18 cellular contexts compared by ENCODE assay signal in the genomic region with DNA sequence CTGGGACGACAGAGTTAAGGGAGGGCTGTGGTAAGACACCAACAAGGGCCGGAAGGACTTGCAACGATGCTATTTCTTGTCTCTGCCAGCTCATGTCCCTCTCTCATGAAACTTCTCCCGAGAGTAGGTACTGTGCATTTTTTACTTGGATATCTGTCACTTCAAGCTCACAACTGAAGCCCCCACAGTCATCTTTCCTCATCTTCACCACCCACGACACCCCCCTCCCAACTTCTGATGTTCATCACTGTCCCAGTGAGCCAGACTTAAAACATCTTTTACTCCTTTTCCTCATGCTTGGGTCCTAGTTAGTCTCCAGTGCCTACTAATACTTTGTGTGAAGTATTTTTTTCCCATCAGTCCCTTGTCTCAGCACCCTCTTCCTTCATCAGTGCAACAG. TPM values are rescaled to one million over a fixed set of nuclear protein-coding genes. Genes with fewer than 3 reads are reported as not detected.
DNase-seq lines count a peak whose midpoint lies in the region; ATAC-seq, FAIRE-seq and TF ChIP-seq lines count a peak whose summit lies in the region.
"Had no signal": no experiment of that assay in that cellular context is flagged by ENCODE, and none has a peak within 500 bp of the region (broad histone marks: within the 10 kb centered on the region; RNA-seq: fewer than 3 reads in every experiment).

No MANE protein-coding gene starts in this region.

- H3K9me3 ChIP-seq in HCT116 (ENCODE audit: control insufficient read depth in 1 of 2, insufficient read depth in 1 of 2, low read depth in 1 of 2, low read length in 2 of 2) (no peaks in the 10 kb centered on the region), astrocyte (ENCODE audit: insufficient read depth, low read depth, low read length) (no peaks in the 10 kb centered on the region), neutrophil (no peaks in the 10 kb centered on the region)
- H3K9me3 ChIP-seq: A549, HAP-1 had no signal

- H4K20me1 ChIP-seq in HCT116 (ENCODE audit: insufficient read depth) (no peaks in the 10 kb centered on the region), astrocyte (ENCODE audit: insufficient read depth, low read length) (no peaks in the 10 kb centered on the region)

- H3K4me3 ChIP-seq in HCT116 (replicated peaks in 1 of 2; ENCODE audit: low read depth in 1 of 2, low read length in 2 of 2), result no peak overlapping the region
- H3K4me3 ChIP-seq in astrocyte (ENCODE audit: insufficient read depth, low read depth, low read length), result no peak overlapping the region
- no peak overlapping the region for H3K4me3 ChIP-seq in neutrophil (ENCODE audit: low read depth in 1 of 2, low read length in 1 of 2)
- H3K4me3 ChIP-seq: A549, GM12878, GM23248, HAP-1 had no signal

- H3K4me1 ChIP-seq in HCT116 (ENCODE audit: control insufficient read depth in 1 of 2, insufficient read depth in 2 of 2, low read length in 2 of 2), result peaks cover 0 to 21% of the 10 kb centered on the region in 2 experiments; a peak in 1 of 4 replicates
- H3K4me1 ChIP-seq in astrocyte (ENCODE audit: insufficient read depth, low read length), result peaks cover 5% of the 10 kb centered on the region
- no peaks in the 10 kb centered on the region for H3K4me1 ChIP-seq in neutrophil (ENCODE audit: control insufficient read depth in 1 of 2, insufficient read depth in 1 of 2, low read depth in 1 of 2, low read length in 1 of 2)
- H3K4me1 ChIP-seq: HAP-1 had no signal

- H3K27ac Mint-ChIP-seq in astrocyte (ENCODE audit: unreplicated experiment), result no peak overlapping the region
- H3K27ac Mint-ChIP-seq: CD4-positive, alpha-beta T cell had no signal

- H3K9me2 ChIP-seq in HCT116 (ENCODE audit: insufficient read depth), result no peaks in the 10 kb centered on the region

- H3K36me3 ChIP-seq in HCT116 (ENCODE audit: control insufficient read depth in 1 of 2, insufficient read depth in 2 of 2, low read length in 2 of 2), result no peaks in the 10 kb centered on the region
- no peaks in the 10 kb centered on the region for H3K36me3 ChIP-seq in astrocyte (ENCODE audit: insufficient read depth, low read length)
- peaks cover 77% of the 10 kb centered on the region for H3K36me3 ChIP-seq in neutrophil
- H3K36me3 ChIP-seq: HAP-1 had no signal

- TF ChIP-seq CTCF in HCT116 (IDR thresholded peaks at IDR 0.05 in 2 of 3, conservative IDR thresholded peaks at IDR 0.05 in 1 of 3; ENCODE audit: borderline replicate concordance in 1 of 3, insufficient read depth in 1 of 3, low read depth in 2 of 3, low read length in 2 of 3) (no peak), astrocyte (IDR thresholded peaks at IDR 0.05; ENCODE audit: insufficient read depth, low read depth, low read length) (no peak), neutrophil (IDR thresholded peaks at IDR 0.05) (no peak)

- H3K79me2 ChIP-seq in HCT116 (ENCODE audit: insufficient read depth, low read length) (no peaks in the 10 kb centered on the region), astrocyte (ENCODE audit: insufficient read depth, low read length) (no peaks in the 10 kb centered on the region)

- no peak for TF ChIP-seq POLR2A in HCT116 (IDR thresholded peaks at IDR 0.05; ENCODE audit: borderline replicate concordance, extremely low read depth, insufficient read depth, insufficient read length)

- TF ChIP-seq RAD21 in HCT116 (IDR thresholded peaks at IDR 0.05; ENCODE audit: low read depth), result no peak

- H3K9me3 Mint-ChIP-seq in astrocyte (ENCODE audit: unreplicated experiment), result peaks cover 4% of the 10 kb centered on the region
- H3K9me3 Mint-ChIP-seq: CD4-positive, alpha-beta T cell had no signal

- H2AFZ ChIP-seq in HCT116 (ENCODE audit: low read depth, low read length, poor library complexity, severe bottlenecking) (peak overlapping the region; percentile 30), astrocyte (ENCODE audit: low read depth, low read length) (no peak overlapping the region)
- H2AFZ ChIP-seq: GM23248 had no signal

- intact Hi-C loops in HCT116 (cut with micrococcal nuclease), result loop anchor here (5.0 kb wide), 1 partner anchor 373 kb away; no protein-coding TSS in a partner anchor

- no peak overlapping the region for H3K4me3 Mint-ChIP-seq in astrocyte (ENCODE audit: unreplicated experiment)
- H3K4me3 Mint-ChIP-seq: CD4-positive, alpha-beta T cell had no signal

- no TSS peak for BruUV-seq in HCT116 (replicated peaks; lab: Mats Ljungman, UMichigan)

- H3K27ac ChIP-seq in HCT116 (ENCODE audit: low read depth, low read length) (no peak overlapping the region), astrocyte (ENCODE audit: low read depth, low read length) (no peak overlapping the region), neutrophil (peak overlapping the region; percentile 15)
- H3K27ac ChIP-seq: A549, C4-2B, GM23248, HL-60 had no signal

- POLR2A ChIA-PET in HCT116 (lab: Charles Lee), result no interaction called here

- FAIRE-seq in astrocyte (lab: Jason Lieb, UNC), result no peak
- FAIRE-seq: A549, GM12878, HTR-8/SVneo had no signal

- no peak overlapping the region for H3K9ac ChIP-seq in HCT116 (ENCODE audit: low read length)
- H3K9ac ChIP-seq in astrocyte (ENCODE audit: low read length), result no peak overlapping the region
- H3K9ac ChIP-seq: GM23248 had no signal

- H3K36me3 Mint-ChIP-seq in astrocyte (ENCODE audit: low read depth, unreplicated experiment), result peaks cover 1% of the 10 kb centered on the region

- H3K4me2 ChIP-seq in HCT116 (ENCODE audit: low read length) (no peak overlapping the region), astrocyte (ENCODE audit: low read length) (peak overlapping the region; percentile 40)
- H3K4me2 ChIP-seq: A549 had no signal

- DNase-seq in HCT116 (ENCODE audit: low read depth, low spot score) (no peak), astrocyte (ENCODE audit: low read depth) (no peak), hippocampal formation (lab: John Stamatoyannopoulos, UW) (no peak), NCI-H526 (lab: John Stamatoyannopoulos, UW) (no peak), 8988T (no peak)
- DNase-seq: DMS153, DMS79 treated with DMSO at 0.1 percent for 48 hours, KBM-7 had no signal

- H3K27me3 ChIP-seq in HCT116 (ENCODE audit: insufficient read depth, low read length) (peaks cover 4% of the 10 kb centered on the region), astrocyte (ENCODE audit: insufficient read depth, low read length) (peaks cover 1% of the 10 kb centered on the region), neutrophil (no peaks in the 10 kb centered on the region)

- RAD21 ChIA-PET in HCT116 (lab: Charles Lee; ENCODE audit: low non-redundant PET in 1 of 2, low total read pairs in 2 of 2, uncharacterized antibody in 2 of 2, unreplicated experiment in 2 of 2), result interaction anchor here (0.7 kb wide), 3 partner anchors 12 to 202 kb away, joined by 3 to 4 read pairs (median 3); no protein-coding TSS in a partner anchor

- CTCF ChIA-PET in HCT116 (lab: Charles Lee), result interaction anchor here (1.7 kb wide), 1 partner anchor 219 kb away, joined by 6 read pairs; a partner anchor contains a TSS

- H3K4me1 Mint-ChIP-seq in astrocyte (ENCODE audit: low read depth, unreplicated experiment), result peaks cover 10% of the 10 kb centered on the region

- peaks cover 18% of the 10 kb centered on the region for H3K27me3 Mint-ChIP-seq in astrocyte (ENCODE audit: low read depth, unreplicated experiment)

- ATAC-seq in HCT116 (no peak), HG03520 (IDR thresholded peaks at IDR 0.05; ENCODE audit: unreplicated experiment) (no peak)
- ATAC-seq: A549, GM12878 had no signal

TF ChIP-seq in HCT116, 20 proteins besides CTCF, POLR2A, EP300 and RAD21:
- TF ChIP-seq, protein P1, sequence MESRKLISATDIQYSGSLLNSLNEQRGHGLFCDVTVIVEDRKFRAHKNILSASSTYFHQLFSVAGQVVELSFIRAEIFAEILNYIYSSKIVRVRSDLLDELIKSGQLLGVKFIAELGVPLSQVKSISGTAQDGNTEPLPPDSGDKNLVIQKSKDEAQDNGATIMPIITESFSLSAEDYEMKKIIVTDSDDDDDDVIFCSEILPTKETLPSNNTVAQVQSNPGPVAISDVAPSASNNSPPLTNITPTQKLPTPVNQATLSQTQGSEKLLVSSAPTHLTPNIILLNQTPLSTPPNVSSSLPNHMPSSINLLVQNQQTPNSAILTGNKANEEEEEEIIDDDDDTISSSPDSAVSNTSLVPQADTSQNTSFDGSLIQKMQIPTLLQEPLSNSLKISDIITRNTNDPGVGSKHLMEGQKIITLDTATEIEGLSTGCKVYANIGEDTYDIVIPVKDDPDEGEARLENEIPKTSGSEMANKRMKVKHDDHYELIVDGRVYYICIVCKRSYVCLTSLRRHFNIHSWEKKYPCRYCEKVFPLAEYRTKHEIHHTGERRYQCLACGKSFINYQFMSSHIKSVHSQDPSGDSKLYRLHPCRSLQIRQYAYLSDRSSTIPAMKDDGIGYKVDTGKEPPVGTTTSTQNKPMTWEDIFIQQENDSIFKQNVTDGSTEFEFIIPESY (IDR thresholded peaks at IDR 0.05; ENCODE audit: extremely low read depth, insufficient replicate concordance, low read length), result no peak
- TF ChIP-seq EZH2phosphoT487 (IDR thresholded peaks at IDR 0.05; ENCODE audit: borderline replicate concordance) (no peak), EZH2 (IDR thresholded peaks at IDR 0.05) (no peak), CEBPB (IDR thresholded peaks at IDR 0.05; ENCODE audit: low read depth) (no peak), POLR2AphosphoS5 (IDR thresholded peaks at IDR 0.05; ENCODE audit: low read depth, low read length) (no peak)
- TF ChIP-seq, protein P2, sequence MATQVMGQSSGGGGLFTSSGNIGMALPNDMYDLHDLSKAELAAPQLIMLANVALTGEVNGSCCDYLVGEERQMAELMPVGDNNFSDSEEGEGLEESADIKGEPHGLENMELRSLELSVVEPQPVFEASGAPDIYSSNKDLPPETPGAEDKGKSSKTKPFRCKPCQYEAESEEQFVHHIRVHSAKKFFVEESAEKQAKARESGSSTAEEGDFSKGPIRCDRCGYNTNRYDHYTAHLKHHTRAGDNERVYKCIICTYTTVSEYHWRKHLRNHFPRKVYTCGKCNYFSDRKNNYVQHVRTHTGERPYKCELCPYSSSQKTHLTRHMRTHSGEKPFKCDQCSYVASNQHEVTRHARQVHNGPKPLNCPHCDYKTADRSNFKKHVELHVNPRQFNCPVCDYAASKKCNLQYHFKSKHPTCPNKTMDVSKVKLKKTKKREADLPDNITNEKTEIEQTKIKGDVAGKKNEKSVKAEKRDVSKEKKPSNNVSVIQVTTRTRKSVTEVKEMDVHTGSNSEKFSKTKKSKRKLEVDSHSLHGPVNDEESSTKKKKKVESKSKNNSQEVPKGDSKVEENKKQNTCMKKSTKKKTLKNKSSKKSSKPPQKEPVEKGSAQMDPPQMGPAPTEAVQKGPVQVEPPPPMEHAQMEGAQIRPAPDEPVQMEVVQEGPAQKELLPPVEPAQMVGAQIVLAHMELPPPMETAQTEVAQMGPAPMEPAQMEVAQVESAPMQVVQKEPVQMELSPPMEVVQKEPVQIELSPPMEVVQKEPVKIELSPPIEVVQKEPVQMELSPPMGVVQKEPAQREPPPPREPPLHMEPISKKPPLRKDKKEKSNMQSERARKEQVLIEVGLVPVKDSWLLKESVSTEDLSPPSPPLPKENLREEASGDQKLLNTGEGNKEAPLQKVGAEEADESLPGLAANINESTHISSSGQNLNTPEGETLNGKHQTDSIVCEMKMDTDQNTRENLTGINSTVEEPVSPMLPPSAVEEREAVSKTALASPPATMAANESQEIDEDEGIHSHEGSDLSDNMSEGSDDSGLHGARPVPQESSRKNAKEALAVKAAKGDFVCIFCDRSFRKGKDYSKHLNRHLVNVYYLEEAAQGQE (IDR thresholded peaks at IDR 0.05; ENCODE audit: low read depth), result no peak

RNA-seq across cellular contexts. Expression of a gene that starts 34.6 kb away (rescaled TPM):
- total RNA-seq in HCT116 (2021; ENCODE audit: unreplicated experiment) (89.4 TPM), astrocyte (52.2 and 58.6 TPM in 2 replicates)
- polyA plus RNA-seq in HCT116 (2012), result 20.5 and 27.7 TPM in 2 replicates
